ENCODE assay signal across 10 cellular contexts in genomic region chr1:84582802-84583587, GRCh38. TPM values are rescaled to one million over a fixed set of nuclear protein-coding genes. Genes with fewer than 3 reads are reported as not detected.
DNase-seq lines count a peak whose midpoint lies in the region; ATAC-seq and TF ChIP-seq lines count a peak whose summit lies in the region.
"Had no signal": no experiment of that assay in that cellular context is flagged by ENCODE, and none has a peak within 500 bp of the region (broad histone marks: within the 10 kb centered on the region; RNA-seq: fewer than 3 reads in every experiment).

No MANE protein-coding gene starts in this region.

- H3K27me3 Mint-ChIP-seq in CD14-positive monocyte (ENCODE audit: low read depth in 3 of 3) = no peaks in the 10 kb centered on the region

- no peak for TF ChIP-seq CTCF in CD14-positive monocyte (IDR thresholded peaks at IDR 0.05)

- H3K9me3 Mint-ChIP-seq in CD14-positive monocyte = peaks cover 0 to 18% (median 5%) of the 10 kb centered on the region in 7 donors
- H3K9me3 Mint-ChIP-seq: effector memory CD8-positive, alpha-beta T cell had no signal

- H3K4me3 Mint-ChIP-seq in CD14-positive monocyte = no peak overlapping the region
- H3K4me3 Mint-ChIP-seq: effector memory CD8-positive, alpha-beta T cell had no signal

- intact Hi-C loops in CD14-positive monocyte (cut with micrococcal nuclease) = no loop called here

- H3K27ac Mint-ChIP-seq in CD14-positive monocyte = no peak overlapping the region
- H3K27ac Mint-ChIP-seq: effector memory CD8-positive, alpha-beta T cell had no signal

- DNase-seq in SK-N-DZ (ENCODE audit: low spot score) (peak; percentile 98), left kidney (ENCODE audit: low read depth, low spot score) (peak; percentile 87), COLO829 (ENCODE audit: low spot score) (no peak), medulla oblongata (ENCODE audit: extremely low spot score) (no peak), CD14-positive monocyte (ENCODE audit: low spot score) (no peak)
- DNase-seq: effector memory CD8-positive, alpha-beta T cell; ovary had no signal

- H3K36me3 Mint-ChIP-seq in CD14-positive monocyte = peaks cover 23 to 24% of the 10 kb centered on the region in 2 donors

- ATAC-seq in GM18511 (IDR thresholded peaks at IDR 0.05; ENCODE audit: unreplicated experiment) (peak; percentile 75), HG03521 (IDR thresholded peaks at IDR 0.05; ENCODE audit: unreplicated experiment) (peak; percentile 48), GM21526 (IDR thresholded peaks at IDR 0.05; ENCODE audit: low FRiP score, unreplicated experiment) (no peak)
- ATAC-seq: effector memory CD8-positive, alpha-beta T cell had no signal

- H3K4me1 Mint-ChIP-seq in CD14-positive monocyte = no peaks in the 10 kb centered on the region

RNA-seq across cellular contexts. Expression of gene CTBS, which starts 8.8 kb away (rescaled TPM):
- 6.8 and 7.5 TPM in 2 replicates for polyA plus RNA-seq in SK-N-DZ (2014; cell fraction: cytosol; rRNA removed)
- polyA plus RNA-seq in SK-N-DZ (2014; cell fraction: nucleus; rRNA removed) = 2.8 and 3.4 TPM in 2 replicates
- 10 to 100 TPM; 44.8 to 62.2 TPM for polyA plus RNA-seq in CD14-positive monocyte

Comparison
In these comparisons a context has a peak if more than half of its experiments do, and no peak if none do; other contexts are left out.
1. DNase-seq: peak in SK-N-DZ (single experiment) and left kidney (single experiment); none in COLO829 (single experiment), medulla oblongata (single experiment) and CD14-positive monocyte (single experiment).